18 cellular contexts compared by ENCODE assay signal in the genomic region with DNA sequence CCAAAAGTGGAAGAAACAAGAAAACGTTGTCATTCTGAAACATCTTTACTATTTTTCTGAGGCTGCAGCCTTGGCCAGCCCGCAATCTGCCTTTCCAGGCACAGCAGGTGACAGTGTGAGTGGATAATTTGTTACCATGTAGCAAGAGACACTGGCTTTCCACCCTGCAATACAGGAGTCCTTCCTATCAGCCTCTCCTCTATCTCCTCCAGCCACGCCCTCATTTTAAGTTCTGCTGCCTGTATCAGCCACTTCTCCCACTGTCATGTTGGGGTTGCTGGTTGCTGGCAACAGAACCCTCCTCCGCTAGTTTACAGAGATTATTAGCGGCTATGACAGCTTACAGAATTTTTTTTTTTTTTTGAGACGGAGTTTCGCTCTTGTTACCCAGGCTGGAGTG. TPM values are rescaled to one million over a fixed set of nuclear protein-coding genes. Genes with fewer than 3 reads are reported as not detected.
"Had no signal": no experiment of that assay in that cellular context is flagged by ENCODE, and none has a peak within 500 bp of the region (broad histone marks: within the 10 kb centered on the region; RNA-seq: fewer than 3 reads in every experiment).

No MANE protein-coding gene starts in this region.

- H3K9me3 ChIP-seq: ascending aorta, breast epithelium, ovary, thoracic aorta had no signal

- H3K4me3 ChIP-seq: ascending aorta, breast epithelium, neural progenitor cell, ovary, thoracic aorta had no signal

- H3K4me1 ChIP-seq: ascending aorta, breast epithelium, neural progenitor cell had no signal

- H3K4me2 ChIP-seq: neural progenitor cell had no signal

- DNase-seq: activated CD4-positive, alpha-beta T cell treated with anti-CD3 and anti-CD28 coated beads, Interleukin-2, amount 50 U/mL, for 4 hours; activated CD8-positive, alpha-beta memory T cell treated with anti-CD3 and anti-CD28 coated beads, Interleukin-2, amount 10 ng/mL, durations not matched to agents 7 days and 5 days; activated naive CD4-positive, alpha-beta T cell treated with anti-CD3 and anti-CD28 coated beads for 36 hours; activated naive CD8-positive, alpha-beta T cell treated with anti-CD3 and anti-CD28 coated beads, Interleukin-2, amount 50 U/mL, for 24 hours; activated T-cell treated with anti-CD3 and anti-CD28 coated beads, Interleukin-2, amount 50 U/mL, for 1 hour; effector memory CD8-positive, alpha-beta T cell; head of caudate nucleus; mammary epithelial cell; ovary; stimulated activated CD4-positive, alpha-beta T cell treated with anti-CD3 and anti-CD28 coated beads, Interleukin-1b, Interleukin-23, amount 100 ng/mL, for 48 hours; stimulated activated naive CD8-positive, alpha-beta T cell treated with anti-CD3 and anti-CD28 coated beads, Interleukin-15, amount 100 ng/mL, for 72 hours had no signal

- H3K27ac ChIP-seq: ascending aorta, breast epithelium, epithelial cell of prostate, neural progenitor cell, ovary, thoracic aorta had no signal

- FAIRE-seq: frontal cortex had no signal

- ATAC-seq: activated CD4-positive, CD25-positive, alpha-beta regulatory T cell treated with anti-CD3 and anti-CD28 coated beads, Interleukin-2, amount 50 U/mL, for 24 hours; activated CD8-positive, alpha-beta memory T cell treated with anti-CD3 and anti-CD28 coated beads, Interleukin-2, amount 10 ng/mL, durations not matched to agents 7 days and 5 days; activated naive CD8-positive, alpha-beta T cell treated with anti-CD3 and anti-CD28 coated beads, Interleukin-2, amount 50 U/mL, for 24 hours; effector memory CD8-positive, alpha-beta T cell; stimulated activated naive CD8-positive, alpha-beta T cell treated with anti-CD3 and anti-CD28 coated beads, Interleukin-15, amount 100 ng/mL, for 72 hours had no signal

RNA-seq across cellular contexts. Expression of gene LGALS7B, which starts 7.9 kb away (rescaled TPM):
- polyA plus RNA-seq: ovary had no signal
